In the genomic region with DNA sequence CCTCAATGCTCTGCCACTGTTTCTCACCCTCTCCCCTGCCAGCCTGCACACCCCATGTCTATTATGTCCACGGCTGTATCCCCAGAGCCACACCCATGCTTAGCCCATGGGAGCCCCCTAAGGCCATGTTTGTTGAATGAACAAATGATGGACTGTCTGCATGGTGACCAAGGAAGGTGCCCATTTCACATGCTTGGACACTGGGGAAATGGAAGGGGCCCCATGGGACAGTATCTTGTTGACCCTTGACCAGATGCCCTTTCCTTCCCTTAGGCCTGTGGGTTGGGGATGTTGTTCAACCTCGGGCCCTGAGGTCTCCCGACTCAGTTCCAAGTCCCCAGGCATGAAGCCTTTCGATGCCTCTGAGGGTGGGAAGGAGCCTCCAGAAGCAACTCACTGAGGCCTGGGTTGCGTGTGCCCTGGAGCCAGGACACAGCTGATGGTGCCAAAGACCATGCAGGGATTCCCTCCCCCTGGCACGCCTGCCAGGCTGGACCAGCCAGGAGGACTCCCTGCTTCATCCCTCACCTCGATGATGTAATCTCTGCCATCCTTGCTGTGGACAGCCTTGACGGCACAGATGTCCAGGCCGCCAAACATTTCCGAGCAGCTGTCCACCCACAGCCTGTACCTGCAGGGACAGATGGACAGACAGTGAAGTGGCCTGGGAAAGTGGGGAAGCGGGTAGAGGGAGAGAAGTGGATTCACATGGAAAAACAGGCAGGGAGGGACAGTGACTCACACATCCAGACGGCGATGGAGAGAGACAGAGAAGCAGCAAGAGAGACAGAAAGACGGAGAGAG, we compare ENCODE assay signal across 11 cellular contexts. TPM values are rescaled to one million over a fixed set of nuclear protein-coding genes. Genes with fewer than 3 reads are reported as not detected.
DNase-seq lines count a peak whose midpoint lies in the region; ATAC-seq and TF ChIP-seq lines count a peak whose summit lies in the region.
"Had no signal": no experiment of that assay in that cellular context is flagged by ENCODE, and none has a peak within 500 bp of the region (broad histone marks: within the 10 kb centered on the region; RNA-seq: fewer than 3 reads in every experiment).

No MANE protein-coding gene starts in this region.

- ATAC-seq in GM21786 (IDR thresholded peaks at IDR 0.05; ENCODE audit: unreplicated experiment) = no peak
- ATAC-seq: activated CD4-positive, alpha-beta T cell treated with anti-CD3 and anti-CD28 coated beads for 36 hours had no signal

- no peak overlapping the region for H3K9ac ChIP-seq in endodermal cell (ENCODE audit: extremely low read depth, low read length, poor library complexity, severe bottlenecking)
- peak overlapping the region; percentile 6 to 24 for H3K9ac ChIP-seq in mucosa of rectum (ENCODE audit: low read depth in 1 of 2, low read length in 2 of 2)

- no peak overlapping the region for H3K4me3 Mint-ChIP-seq in endodermal cell
- H3K4me3 Mint-ChIP-seq: activated CD4-positive, alpha-beta T cell treated with anti-CD3 and anti-CD28 coated beads for 36 hours had no signal

- intact Hi-C loops in transverse colon (cut with DNase I; ENCODE audit: low total_unique reads) = loop anchor here (5.0 to 10.0 kb wide), 3 partner anchors 91 to 459 kb away; no protein-coding TSS in a partner anchor

- WGBS in endodermal cell (ENCODE audit: insufficient coverage in 1 of 2, insufficient read length in 1 of 2), 2 experiments = 92 to 94% methylated on average over 11 to 14 of the region's 14 CpGs
- 83 to 84% methylated on average over 6 to 12 of the region's 14 CpGs for WGBS in transverse colon (ENCODE audit: low coverage in 1 of 2), 2 donors

- H3K36me3 ChIP-seq in endodermal cell (ENCODE audit: control insufficient read depth, insufficient read depth, low read length) (no peaks in the 10 kb centered on the region), mucosa of rectum (ENCODE audit: control insufficient read depth in 2 of 2, insufficient read depth in 2 of 2, low read length in 2 of 2) (no peaks in the 10 kb centered on the region), transverse colon (no peaks in the 10 kb centered on the region)

- CTCF ChIA-PET in RWPE1 (lab: Yijun Ruan, JAX) = no interaction called here

- H3K4me3 ChIP-seq in endodermal cell (ENCODE audit: low read length) (no peak overlapping the region), mucosa of rectum (ENCODE audit: low read length in 2 of 2) (no peak overlapping the region), transverse colon (no peak overlapping the region)

- no peak for TF ChIP-seq EP300 in transverse colon (IDR thresholded peaks at IDR 0.05; ENCODE audit: low read depth)

- no peak overlapping the region for H3K27ac Mint-ChIP-seq in endodermal cell
- H3K27ac Mint-ChIP-seq: activated CD4-positive, alpha-beta T cell treated with anti-CD3 and anti-CD28 coated beads for 36 hours had no signal

- H3K36me3 Mint-ChIP-seq in endodermal cell (ENCODE audit: low read depth) = no peaks in the 10 kb centered on the region

- peaks cover 5% of the 10 kb centered on the region for H3K4me1 ChIP-seq in endodermal cell (ENCODE audit: control insufficient read depth, insufficient read depth, low read length)
- peaks cover 18 to 36% of the 10 kb centered on the region in 2 donors for H3K4me1 ChIP-seq in mucosa of rectum (ENCODE audit: control insufficient read depth in 2 of 2, insufficient read depth in 2 of 2, low read length in 2 of 2)
- peaks cover 7 to 43% (median 24%) of the 10 kb centered on the region in 4 donors for H3K4me1 ChIP-seq in transverse colon

- POLR2A ChIA-PET in RWPE1 (lab: Yijun Ruan, JAX; ENCODE audit: low non-redundant PET) = no interaction called here

- no peak for TF ChIP-seq POLR2A in transverse colon (IDR thresholded peaks at IDR 0.05)

- H3K9me3 ChIP-seq in endodermal cell (ENCODE audit: control insufficient read depth, low read length) (no peaks in the 10 kb centered on the region), mucosa of rectum (ENCODE audit: control insufficient read depth in 2 of 2, low read length in 2 of 2) (no peaks in the 10 kb centered on the region), transverse colon (no peaks in the 10 kb centered on the region)

- TF ChIP-seq CTCF in RWPE1 (conservative IDR thresholded peaks at IDR 0.05; ENCODE audit: low read depth) (no peak), endodermal cell (conservative IDR thresholded peaks at IDR 0.05) (no peak), transverse colon (IDR thresholded peaks at IDR 0.05) (no peak)

- no peaks in the 10 kb centered on the region for H3K9me3 Mint-ChIP-seq in endodermal cell

- H3K27me3 Mint-ChIP-seq in endodermal cell (ENCODE audit: insufficient read depth) = no peaks in the 10 kb centered on the region

- H3K27me3 ChIP-seq in endodermal cell (ENCODE audit: control insufficient read depth, insufficient read depth, low read length, poor library complexity, severe bottlenecking) (no peaks in the 10 kb centered on the region), mucosa of rectum (ENCODE audit: control insufficient read depth in 2 of 2, insufficient read depth in 2 of 2, low read length in 2 of 2) (no peaks in the 10 kb centered on the region), transverse colon (no peaks in the 10 kb centered on the region)

- in situ Hi-C loops in transverse colon (cut with MboI; ENCODE audit: low pct_ligation_motif_present in 1 of 4, low pct_unique_long_range_greater_than_20kb in 1 of 4, low sequenced_read_pairs in 3 of 4) = loop anchor here in 2 of 4 donors (10.0 to 25.0 kb wide), 2 partner anchors 254 to 451 kb away; no protein-coding TSS in a partner anchor

- H3K4me1 Mint-ChIP-seq in endodermal cell = peaks cover 4% of the 10 kb centered on the region
- H3K4me1 Mint-ChIP-seq: activated CD4-positive, alpha-beta T cell treated with anti-CD3 and anti-CD28 coated beads for 36 hours had no signal

- H3K27ac ChIP-seq in RWPE1 (peak overlapping the region; percentile 71), endodermal cell (ENCODE audit: low read depth, low read length) (peak overlapping the region; percentile 32), mucosa of rectum (ENCODE audit: low read depth in 2 of 2, low read length in 2 of 2) (peak overlapping the region; percentile 48 to 60), transverse colon (peak overlapping the region; percentile 27 to 76 (median 35))

- no peak for DNase-seq in RWPE1 (ENCODE audit: low spot score)
- no peak for DNase-seq in endodermal cell
- DNase-seq in transverse colon = no peak
- no peak for DNase-seq in SIG-M5 (lab: John Stamatoyannopoulos, UW)
- no peak for DNase-seq in NCI-H510A (lab: John Stamatoyannopoulos, UW)
- DNase-seq: activated CD4-positive, alpha-beta T cell treated with anti-CD3 and anti-CD28 coated beads for 36 hours; activated gamma-delta T cell treated with Interleukin-2 at 50 U/mL for 16 hours; effector memory CD4-positive, alpha-beta T cell; NCI-H2107 had no signal

RNA-seq across cellular contexts. Expression of a gene that starts 58.9 kb away (rescaled TPM):
- 100 to 1,000 TPM in 1 of 2 donors, 10 to 100 TPM in 1; 84.8 to 120 TPM for total RNA-seq in endodermal cell
- polyA plus RNA-seq in endodermal cell (2013, experiment 1 of 2) = 73.6 TPM
- 69.8 TPM for polyA plus RNA-seq in endodermal cell (2013, experiment 2 of 2)
- 10 to 100 TPM; 70.3 to 80.1 (median 76.4) TPM for total RNA-seq in transverse colon
